Comparison of ENCODE assay signal across 1 cellular context in the genomic region with DNA sequence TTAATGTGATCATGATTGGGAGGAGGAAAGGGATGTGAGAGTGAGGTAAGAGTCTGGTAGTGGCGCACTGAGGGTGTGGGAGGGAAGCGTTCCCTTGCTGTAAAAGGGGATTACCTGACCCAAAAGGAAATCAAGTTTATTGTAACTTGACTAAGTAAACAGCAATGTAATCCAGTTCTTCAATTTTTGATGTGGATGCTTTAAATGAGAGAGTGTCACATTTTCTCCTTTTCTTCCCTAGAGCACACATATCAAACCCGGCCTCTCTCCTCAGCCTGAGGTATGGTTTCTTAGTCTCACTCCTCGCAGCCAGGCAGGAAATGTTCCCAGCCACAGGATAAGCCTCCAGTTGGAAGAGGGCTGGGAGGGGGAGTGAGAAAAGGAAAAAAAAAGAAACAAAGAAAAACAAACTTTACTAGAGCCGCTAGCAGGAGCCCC.
TF ChIP-seq lines count a peak whose summit lies in the region.

No MANE protein-coding gene starts in this region.

TF ChIP-seq in H1, 55 proteins besides CTCF, POLR2A, EP300 and RAD21 (continued from another document):
- no peak for TF ChIP-seq CEBPB (IDR thresholded peaks at IDR 0.05; ENCODE audit: low read depth, low read length)
- no peak for TF ChIP-seq SP4 (IDR thresholded peaks at IDR 0.05; ENCODE audit: low read length)
- no peak for TF ChIP-seq MAFK (IDR thresholded peaks at IDR 0.05; ENCODE audit: low read depth, low read length)
- no peak for TF ChIP-seq RNF2 (IDR thresholded peaks at IDR 0.05; ENCODE audit: borderline replicate concordance, low read depth, low read length, missing control alignments, poor library complexity, severe bottlenecking)
- no peak for TF ChIP-seq CHD1 (IDR thresholded peaks at IDR 0.05; ENCODE audit: low read depth, low read length)
- TF ChIP-seq SIX5 (IDR thresholded peaks at IDR 0.05; ENCODE audit: low read depth, low read length), result no peak
TF ChIP-seq in H1: peak in this region for 0.
